ENCODE assay signal across 1 cellular context in genomic region chr10:122495406-122496340, GRCh38.
TF ChIP-seq lines count a peak whose summit lies in the region.

No MANE protein-coding gene starts in this region.

TF ChIP-seq in H1, 55 proteins besides CTCF, POLR2A, EP300 and RAD21 (continued from another document):
- TF ChIP-seq, protein P1, sequence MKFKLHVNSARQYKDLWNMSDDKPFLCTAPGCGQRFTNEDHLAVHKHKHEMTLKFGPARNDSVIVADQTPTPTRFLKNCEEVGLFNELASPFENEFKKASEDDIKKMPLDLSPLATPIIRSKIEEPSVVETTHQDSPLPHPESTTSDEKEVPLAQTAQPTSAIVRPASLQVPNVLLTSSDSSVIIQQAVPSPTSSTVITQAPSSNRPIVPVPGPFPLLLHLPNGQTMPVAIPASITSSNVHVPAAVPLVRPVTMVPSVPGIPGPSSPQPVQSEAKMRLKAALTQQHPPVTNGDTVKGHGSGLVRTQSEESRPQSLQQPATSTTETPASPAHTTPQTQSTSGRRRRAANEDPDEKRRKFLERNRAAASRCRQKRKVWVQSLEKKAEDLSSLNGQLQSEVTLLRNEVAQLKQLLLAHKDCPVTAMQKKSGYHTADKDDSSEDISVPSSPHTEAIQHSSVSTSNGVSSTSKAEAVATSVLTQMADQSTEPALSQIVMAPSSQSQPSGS (IDR thresholded peaks at IDR 0.05; ENCODE audit: low read length) = no peak
- TF ChIP-seq ZNF274 (IDR thresholded peaks at IDR 0.05; ENCODE audit: borderline replicate concordance, extremely low read depth, low read length) (no peak), KDM5A (IDR thresholded peaks at IDR 0.05; ENCODE audit: low read length) (no peak), RFX5 (IDR thresholded peaks at IDR 0.05; ENCODE audit: borderline replicate concordance, low read depth, low read length) (no peak)
